8 cellular contexts compared by ENCODE assay signal in genomic region chr3:157542711-157543485, GRCh38. TPM values are rescaled to one million over a fixed set of nuclear protein-coding genes. Genes with fewer than 3 reads are reported as not detected.
DNase-seq lines count a peak whose midpoint lies in the region; ATAC-seq and TF ChIP-seq lines count a peak whose summit lies in the region.

No MANE protein-coding gene starts in this region.

- peaks cover 1% of the 10 kb centered on the region for H3K9me3 Mint-ChIP-seq in activated naive CD4-positive, alpha-beta T cell treated with anti-CD3 and anti-CD28 coated beads for 36 hours

- H3K4me1 Mint-ChIP-seq in activated naive CD4-positive, alpha-beta T cell treated with anti-CD3 and anti-CD28 coated beads for 36 hours (ENCODE audit: low read depth) = no peaks in the 10 kb centered on the region

- peak; percentile 38 for TF ChIP-seq CTCF in AG04450 (IDR thresholded peaks at IDR 0.05; ENCODE audit: low read depth, low read length)

- H3K9ac ChIP-seq in muscle layer of colon (ENCODE audit: low read length) = no peak overlapping the region

- peak; percentile 84 for ATAC-seq in esophagus mucosa
- ATAC-seq in HG02759 (IDR thresholded peaks at IDR 0.05; ENCODE audit: unreplicated experiment) = no peak
- no peak for ATAC-seq in GM18502 (IDR thresholded peaks at IDR 0.05; ENCODE audit: poor library complexity, unreplicated experiment)
- ATAC-seq in GM18870 (IDR thresholded peaks at IDR 0.05; ENCODE audit: unreplicated experiment) = no peak

- peaks cover 37% of the 10 kb centered on the region for H3K27me3 Mint-ChIP-seq in activated naive CD4-positive, alpha-beta T cell treated with anti-CD3 and anti-CD28 coated beads for 36 hours (ENCODE audit: low read depth)

- H3K9me3 ChIP-seq in AG04450 (ENCODE audit: control insufficient read depth, insufficient read depth, low read length) = peaks cover 8% of the 10 kb centered on the region
- no peaks in the 10 kb centered on the region for H3K9me3 ChIP-seq in muscle layer of colon (ENCODE audit: low read length)

- no peaks in the 10 kb centered on the region for H3K36me3 Mint-ChIP-seq in activated naive CD4-positive, alpha-beta T cell treated with anti-CD3 and anti-CD28 coated beads for 36 hours (ENCODE audit: low read depth)

- DNase-seq in AG04450 (ENCODE audit: low read depth, low spot score) = peak; percentile 36
- DNase-seq in NCI-H2171 treated with DMSO at 0.1 percent for 48 hours (lab: John Stamatoyannopoulos, UW) = peak; percentile 93
- no peak for DNase-seq in activated naive CD4-positive, alpha-beta T cell treated with anti-CD3 and anti-CD28 coated beads for 36 hours

- CTCF ChIA-PET in AG04450 (lab: Charles Lee) = interaction anchor here (0.7 to 5.9 kb wide), 5 partner anchors 10 to 339 kb away, joined by 3 to 60 read pairs (median 6); no protein-coding TSS in a partner anchor
- CTCF ChIA-PET in activated naive CD4-positive, alpha-beta T cell treated with anti-CD3 and anti-CD28 coated beads for 36 hours (lab: Charles Lee) = interaction anchor here (1.2 to 1.3 kb wide), 2 partner anchors 31 to 46 kb away, joined by 3 read pairs; no protein-coding TSS in a partner anchor

- POLR2A ChIA-PET in AG04450 (lab: Yijun Ruan, JAX) = interaction anchor here (1.2 kb wide), 1 partner anchor 9 kb away, joined by 4 read pairs; no protein-coding TSS in a partner anchor

- H3K4me3 ChIP-seq in AG04450 (ENCODE audit: low read depth, low read length) = peak overlapping the region; percentile 60
- H3K4me3 ChIP-seq in muscle layer of colon (ENCODE audit: low read depth in 1 of 2, low read length in 2 of 2) = peak overlapping the region; percentile 29 to 64

- no peaks in the 10 kb centered on the region for H3K4me1 ChIP-seq in muscle layer of colon (ENCODE audit: insufficient read depth, low read length)

- intact Hi-C loops in activated naive CD4-positive, alpha-beta T cell treated with anti-CD3 and anti-CD28 coated beads for 36 hours (cut with micrococcal nuclease) = no loop called here

- no peak overlapping the region for H3K4me3 Mint-ChIP-seq in activated naive CD4-positive, alpha-beta T cell treated with anti-CD3 and anti-CD28 coated beads for 36 hours

- H3K27ac ChIP-seq in AG04450 (ENCODE audit: low read depth, low read length) = peak overlapping the region; percentile 21
- H3K27ac ChIP-seq in muscle layer of colon (ENCODE audit: low read depth, low read length) = no peak overlapping the region

- H3K27ac Mint-ChIP-seq in activated naive CD4-positive, alpha-beta T cell treated with anti-CD3 and anti-CD28 coated beads for 36 hours = no peak overlapping the region

- H3K36me3 ChIP-seq in muscle layer of colon (ENCODE audit: insufficient read depth, low read length) = no peaks in the 10 kb centered on the region

- H3K27me3 ChIP-seq in AG04450 (ENCODE audit: control insufficient read depth, insufficient read depth, low read length) (no peaks in the 10 kb centered on the region), muscle layer of colon (ENCODE audit: control insufficient read depth in 1 of 2, insufficient read depth in 2 of 2, low read length in 2 of 2) (no peaks in the 10 kb centered on the region)

RNA-seq across cellular contexts. Expression of gene VEPH1, which starts 39.7 kb away (rescaled TPM):
- polyA plus RNA-seq in AG04450 (2011; rRNA removed) = 27.3 and 36.4 TPM in 2 replicates
- polyA minus RNA-seq in AG04450 (2011; rRNA and poly(A)+ RNA removed) = 28.2 and 39.8 TPM in 2 replicates
- total RNA-seq in esophagus mucosa = 0.40 TPM
- total RNA-seq in activated naive CD4-positive, alpha-beta T cell treated with anti-CD3 and anti-CD28 coated beads for 36 hours = not detected
